1 cellular context compared by ENCODE assay signal in genomic region chr17:28854457-28855382, GRCh38.
A peak's percentile ranks its signal among the peaks of the same experiment; 100 is the strongest.
TF ChIP-seq lines count a peak whose summit lies in the region.

ERAL1 (plus strand) TSS chr17:28855016; CDS start chr17:28855035, 19 bp downstream.

TF ChIP-seq in K562, 482 proteins besides CTCF, POLR2A, EP300 and RAD21 (continued from another document and continues in another):
- TF ChIP-seq ZNF318 (IDR thresholded peaks at IDR 0.05; ENCODE audit: borderline replicate concordance in 1 of 2, low read depth in 1 of 2) (no peak), ZNF408 (CRISPR knock-in tag; IDR thresholded peaks at IDR 0.05; ENCODE audit: low read depth) (no peak), ZNF232 (CRISPR knock-in tag; IDR thresholded peaks at IDR 0.05) (no peak), ZNF766 (CRISPR knock-in tag; conservative IDR thresholded peaks at IDR 0.05) (peak; percentile 73), THRB (CRISPR knock-in tag; conservative IDR thresholded peaks at IDR 0.05) (0 out of 2 replicates have a peak, but pooled peaks have one; percentile 17), ELF2 (CRISPR knock-in tag; IDR thresholded peaks at IDR 0.05) (0 out of 2 replicates have a peak, but pooled peaks have one; percentile 29), ZNF699 (CRISPR knock-in tag; IDR thresholded peaks at IDR 0.05; ENCODE audit: insufficient replicate concordance) (no peak), IRF9 (tag; IDR thresholded peaks at IDR 0.05) (no peak), SAP30 (IDR thresholded peaks at IDR 0.05; ENCODE audit: borderline replicate concordance, insufficient read depth, low read depth, low read length, poor library complexity, severe bottlenecking) (peak; percentile 94), KDM5B (IDR thresholded peaks at IDR 0.05; ENCODE audit: insufficient replicate concordance, low read depth, low read length) (peak; percentile 84), SOX6 (IDR thresholded peaks at IDR 0.05) (peak; percentile 25; the same call in 1 of the 2 replicates), ARNT (IDR thresholded peaks at IDR 0.05) (peak; percentile 76 to 87; a peak in 3 of 4 replicates), ZNF695 (CRISPR knock-in tag; IDR thresholded peaks at IDR 0.05) (no peak), FOXJ2 (tag; IDR thresholded peaks at IDR 0.05) (0 out of 2 replicates have a peak, but pooled peaks have one; percentile 25), FOXJ3 (CRISPR knock-in tag; IDR thresholded peaks at IDR 0.05) (no peak), ERF (CRISPR knock-in tag; IDR thresholded peaks at IDR 0.05) (0 out of 2 replicates have a peak, but pooled peaks have one; percentile 36), SMARCA4 (IDR thresholded peaks at IDR 0.05) (peak; percentile 31; the same call in 1 of the 2 replicates), ZNF347 (CRISPR knock-in tag; IDR thresholded peaks at IDR 0.05; ENCODE audit: low read depth) (no peak), ZKSCAN8 (CRISPR knock-in tag; IDR thresholded peaks at IDR 0.05) (no peak), GTF2F1 (IDR thresholded peaks at IDR 0.05; ENCODE audit: low read depth, low read length) (0 out of 2 replicates have a peak, but pooled peaks have one; percentile 70), ASH1L (IDR thresholded peaks at IDR 0.05; ENCODE audit: borderline replicate concordance, low read depth, partially characterized antibody) (peak; percentile 85), MCM5 (IDR thresholded peaks at IDR 0.05; ENCODE audit: low read depth) (no peak), PYGO2 (tag; IDR thresholded peaks at IDR 0.05) (no peak), ZBTB2 (IDR thresholded peaks at IDR 0.05) (0 out of 2 replicates have a peak, but pooled peaks have one; percentile 17), C11orf30 (IDR thresholded peaks at IDR 0.05; ENCODE audit: low read depth) (peak; percentile 100), TAF7 (tag; IDR thresholded peaks at IDR 0.05) (peak; percentile 91), HCFC1 (IDR thresholded peaks at IDR 0.05; ENCODE audit: low read depth, low read length) (peak; percentile 82), TEAD4 (IDR thresholded peaks at IDR 0.05; ENCODE audit: low read length) (no peak; the same call in none of the 2 replicates), TEAD4 (CRISPR knock-in tag; IDR thresholded peaks at IDR 0.05; ENCODE audit: borderline replicate concordance) (no peak), SIX5 (IDR thresholded peaks at IDR 0.05; ENCODE audit: borderline replicate concordance in 1 of 2, insufficient read depth in 1 of 2, low read depth in 1 of 2, low read length in 2 of 2) (peak; percentile 60 to 76)
- TF ChIP-seq, protein P1, sequence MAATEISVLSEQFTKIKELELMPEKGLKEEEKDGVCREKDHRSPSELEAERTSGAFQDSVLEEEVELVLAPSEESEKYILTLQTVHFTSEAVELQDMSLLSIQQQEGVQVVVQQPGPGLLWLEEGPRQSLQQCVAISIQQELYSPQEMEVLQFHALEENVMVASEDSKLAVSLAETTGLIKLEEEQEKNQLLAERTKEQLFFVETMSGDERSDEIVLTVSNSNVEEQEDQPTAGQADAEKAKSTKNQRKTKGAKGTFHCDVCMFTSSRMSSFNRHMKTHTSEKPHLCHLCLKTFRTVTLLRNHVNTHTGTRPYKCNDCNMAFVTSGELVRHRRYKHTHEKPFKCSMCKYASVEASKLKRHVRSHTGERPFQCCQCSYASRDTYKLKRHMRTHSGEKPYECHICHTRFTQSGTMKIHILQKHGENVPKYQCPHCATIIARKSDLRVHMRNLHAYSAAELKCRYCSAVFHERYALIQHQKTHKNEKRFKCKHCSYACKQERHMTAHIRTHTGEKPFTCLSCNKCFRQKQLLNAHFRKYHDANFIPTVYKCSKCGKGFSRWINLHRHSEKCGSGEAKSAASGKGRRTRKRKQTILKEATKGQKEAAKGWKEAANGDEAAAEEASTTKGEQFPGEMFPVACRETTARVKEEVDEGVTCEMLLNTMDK (IDR thresholded peaks at IDR 0.05; ENCODE audit: borderline replicate concordance, insufficient read depth, low read depth, low read length, poor library complexity, severe bottlenecking) = peak; percentile 74
- TF ChIP-seq, protein P2, sequence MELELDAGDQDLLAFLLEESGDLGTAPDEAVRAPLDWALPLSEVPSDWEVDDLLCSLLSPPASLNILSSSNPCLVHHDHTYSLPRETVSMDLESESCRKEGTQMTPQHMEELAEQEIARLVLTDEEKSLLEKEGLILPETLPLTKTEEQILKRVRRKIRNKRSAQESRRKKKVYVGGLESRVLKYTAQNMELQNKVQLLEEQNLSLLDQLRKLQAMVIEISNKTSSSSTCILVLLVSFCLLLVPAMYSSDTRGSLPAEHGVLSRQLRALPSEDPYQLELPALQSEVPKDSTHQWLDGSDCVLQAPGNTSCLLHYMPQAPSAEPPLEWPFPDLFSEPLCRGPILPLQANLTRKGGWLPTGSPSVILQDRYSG (tag; conservative IDR thresholded peaks at IDR 0.05; ENCODE audit: low read depth) = 0 out of 2 replicates have a peak, but pooled peaks have one; percentile 33
- TF ChIP-seq, protein P3, sequence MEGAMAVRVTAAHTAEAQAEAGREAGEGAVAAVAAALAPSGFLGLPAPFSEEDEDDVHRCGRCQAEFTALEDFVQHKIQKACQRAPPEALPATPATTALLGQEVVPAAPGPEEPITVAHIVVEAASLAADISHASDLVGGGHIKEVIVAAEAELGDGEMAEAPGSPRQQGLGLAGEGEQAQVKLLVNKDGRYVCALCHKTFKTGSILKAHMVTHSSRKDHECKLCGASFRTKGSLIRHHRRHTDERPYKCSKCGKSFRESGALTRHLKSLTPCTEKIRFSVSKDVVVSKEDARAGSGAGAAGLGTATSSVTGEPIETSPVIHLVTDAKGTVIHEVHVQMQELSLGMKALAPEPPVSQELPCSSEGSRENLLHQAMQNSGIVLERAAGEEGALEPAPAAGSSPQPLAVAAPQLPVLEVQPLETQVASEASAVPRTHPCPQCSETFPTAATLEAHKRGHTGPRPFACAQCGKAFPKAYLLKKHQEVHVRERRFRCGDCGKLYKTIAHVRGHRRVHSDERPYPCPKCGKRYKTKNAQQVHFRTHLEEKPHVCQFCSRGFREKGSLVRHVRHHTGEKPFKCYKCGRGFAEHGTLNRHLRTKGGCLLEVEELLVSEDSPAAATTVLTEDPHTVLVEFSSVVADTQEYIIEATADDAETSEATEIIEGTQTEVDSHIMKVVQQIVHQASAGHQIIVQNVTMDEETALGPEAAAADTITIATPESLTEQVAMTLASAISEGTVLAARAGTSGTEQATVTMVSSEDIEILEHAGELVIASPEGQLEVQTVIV (CRISPR knock-in tag; IDR thresholded peaks at IDR 0.05; ENCODE audit: borderline replicate concordance) = no peak
